In the genomic region with DNA sequence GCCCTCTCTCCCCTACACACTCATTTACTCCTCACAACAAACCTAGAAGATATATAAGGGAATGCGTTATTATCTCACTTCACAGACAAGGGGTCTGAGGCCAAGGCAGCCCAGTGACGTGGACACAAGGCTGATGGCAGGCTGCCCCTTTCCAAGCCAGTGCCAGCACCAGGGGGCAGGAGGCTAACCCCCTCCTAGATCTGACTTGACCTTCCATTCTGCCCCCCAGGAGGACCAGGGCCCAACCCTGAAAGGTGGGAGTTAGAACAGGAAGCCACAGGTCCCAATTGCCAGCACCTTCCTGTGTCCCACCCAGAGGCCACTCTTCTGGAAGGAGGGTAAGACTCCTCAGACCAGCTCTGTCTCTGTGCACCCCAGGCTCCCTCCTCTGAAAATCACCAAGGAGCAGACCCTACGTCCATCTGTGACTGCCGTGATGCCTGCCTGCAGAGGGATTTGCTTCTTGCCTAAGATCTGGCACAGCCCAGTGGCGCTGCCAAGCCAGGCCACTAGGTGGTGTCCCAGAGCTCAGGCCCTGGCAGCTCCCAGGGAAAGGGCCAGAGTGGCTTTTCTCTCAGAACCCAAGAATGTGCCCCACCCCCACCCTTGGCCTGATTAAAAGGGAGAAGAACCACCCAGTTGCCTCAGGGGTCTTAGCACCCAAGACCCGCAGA, we compare ENCODE assay signal across 9 cellular contexts. TPM values are rescaled to one million over a fixed set of nuclear protein-coding genes. Genes with fewer than 3 reads are reported as not detected.
DNase-seq lines count a peak whose midpoint lies in the region; ATAC-seq, FAIRE-seq and TF ChIP-seq lines count a peak whose summit lies in the region.
"Had no signal": no experiment of that assay in that cellular context is flagged by ENCODE, and none has a peak within 500 bp of the region (broad histone marks: within the 10 kb centered on the region; RNA-seq: fewer than 3 reads in every experiment).

No MANE protein-coding gene starts in this region.

- ATAC-seq in HG03175 (IDR thresholded peaks at IDR 0.05; ENCODE audit: unreplicated experiment) (peak; percentile 64), GM21390 (IDR thresholded peaks at IDR 0.05; ENCODE audit: unreplicated experiment) (no peak)

- peak; percentile 95 to 98 for TF ChIP-seq CTCF in Caco-2 (IDR thresholded peaks at IDR 0.05; ENCODE audit: insufficient read depth in 1 of 2, low read depth in 1 of 2, low read length in 1 of 2, severe bottlenecking in 1 of 2, unreplicated experiment in 1 of 2)
- TF ChIP-seq CTCF in endothelial cell of umbilical vein (IDR thresholded peaks at IDR 0.05; ENCODE audit: extremely low read depth in 1 of 2, insufficient read depth in 1 of 2, low read depth in 1 of 2, low read length in 2 of 2): peak; percentile 99

- intact Hi-C loops in Caco-2 (cut with micrococcal nuclease; ENCODE audit: unreplicated experiment) (loop anchor here (1.0 to 2.0 kb wide), 4 partner anchors 17 to 103 kb away; partner anchors contain the start of gene CUEDC1), endothelial cell of umbilical vein (cut with micrococcal nuclease) (loop anchor here (1.0 to 2.0 kb wide), 8 partner anchors 11 to 221 kb away; partner anchors contain the start of genes CUEDC1 and VEZF1)

- H3K4me3 ChIP-seq in Caco-2 (ENCODE audit: low read depth, low read length) (no peak overlapping the region), endothelial cell of umbilical vein (replicated peaks in 1 of 3; ENCODE audit: insufficient read depth in 1 of 3, low read depth in 1 of 3, low read length in 3 of 3) (no peak overlapping the region)

- no peaks in the 10 kb centered on the region for H3K27me3 ChIP-seq in Caco-2 (replicated peaks; ENCODE audit: control insufficient read depth, insufficient read depth, low read length)
- no peaks in the 10 kb centered on the region for H3K27me3 ChIP-seq in endothelial cell of umbilical vein (ENCODE audit: control insufficient read depth in 2 of 2, insufficient read depth in 2 of 2, low read length in 2 of 2)

- no peaks in the 10 kb centered on the region for H3K27me3 Mint-ChIP-seq in Caco-2 (ENCODE audit: insufficient read depth, unreplicated experiment)
- H3K27me3 Mint-ChIP-seq: activated naive CD8-positive, alpha-beta T cell had no signal

- BruUV-seq in Caco-2 (replicated peaks; lab: Mats Ljungman, UMichigan) (no TSS peak), endothelial cell of umbilical vein (replicated peaks; lab: Mats Ljungman, UMichigan) (no TSS peak)

- no peaks in the 10 kb centered on the region for H3K9me3 Mint-ChIP-seq in Caco-2 (ENCODE audit: unreplicated experiment)

- no peaks in the 10 kb centered on the region for H3K9me1 ChIP-seq in endothelial cell of umbilical vein (replicated peaks; ENCODE audit: control insufficient read depth, extremely low read depth, insufficient read depth, low read length)

- peak; percentile 94 for FAIRE-seq in endothelial cell of umbilical vein (lab: Jason Lieb, UNC)

- dilution Hi-C loops in endothelial cell of umbilical vein (cut with MboI; ENCODE audit: extremely low pct_ligation_motif_present, low sequenced_read_pairs): no loop called here

- CTCF ChIA-PET in Caco-2 (lab: Charles Lee) (interaction anchor here (0.6 to 2.5 kb wide), 24 partner anchors 11 to 366 kb away, joined by 3 to 16 read pairs (median 5); partner anchors contain the start of genes CUEDC1, SRSF1 and VEZF1), endothelial cell of umbilical vein (lab: Charles Lee) (interaction anchor here (0.8 to 6.1 kb wide), 26 partner anchors 11 to 107 kb away, joined by 3 to 67 read pairs (median 6); partner anchors contain the start of genes CUEDC1 and VEZF1)

- POLR2A ChIA-PET in Caco-2 (lab: Charles Lee) (interaction anchor here (0.9 to 1.8 kb wide), 5 partner anchors 11 to 115 kb away, joined by 3 to 12 read pairs (median 7); partner anchors contain the start of genes CUEDC1 and SRSF1), endothelial cell of umbilical vein (lab: Charles Lee) (interaction anchor here (0.7 to 1.1 kb wide), 4 partner anchors 18 to 96 kb away, joined by 3 to 5 read pairs (median 4); partner anchors contain the start of genes CUEDC1 and VEZF1)

- H3K4me1 Mint-ChIP-seq in Caco-2 (ENCODE audit: low read depth, unreplicated experiment): peaks cover 21% of the 10 kb centered on the region

- peak overlapping the region; percentile 70 for H3K27ac ChIP-seq in endothelial cell of umbilical vein (ENCODE audit: insufficient read depth, low read depth, low read length)

- no peaks in the 10 kb centered on the region for H4K20me1 ChIP-seq in endothelial cell of umbilical vein (replicated peaks; ENCODE audit: control insufficient read depth, extremely low read depth, insufficient read depth, low read length)

- H3K4me1 ChIP-seq in Caco-2 (peaks cover 24% of the 10 kb centered on the region), endothelial cell of umbilical vein (ENCODE audit: control insufficient read depth, extremely low read depth, insufficient read depth, low read length) (peaks cover 26% of the 10 kb centered on the region)

- DNase-seq in Caco-2: peak; percentile 89 to 93
- DNase-seq in NOMO-1 treated with DMSO at 0.1 percent for 48 hours (lab: John Stamatoyannopoulos, UW; ENCODE audit: unreplicated experiment): peak; percentile 64
- DNase-seq in activated CD8-positive, alpha-beta memory T cell treated with anti-CD3 and anti-CD28 coated beads, Interleukin-2, amount 50 U/mL, for 48 hours: peak; percentile 92
- peak; percentile 87 for DNase-seq in endothelial cell of umbilical vein (ENCODE audit: low read depth, low spot score)
- DNase-seq in middle frontal gyrus (ENCODE audit: extremely low spot score, low spot score): peak; percentile 66
- peak; percentile 61 for DNase-seq in stimulated activated CD8-positive, alpha-beta memory T cell treated with anti-CD3 and anti-CD28 coated beads, Interleukin-15, amount 100 ng/mL, for 24 hours (ENCODE audit: low read depth)

- no peaks in the 10 kb centered on the region for H3K36me3 ChIP-seq in Caco-2 (ENCODE audit: control insufficient read depth, insufficient read depth, low read length)
- no peaks in the 10 kb centered on the region for H3K36me3 ChIP-seq in endothelial cell of umbilical vein (ENCODE audit: control insufficient read depth in 2 of 2, extremely low read depth in 1 of 2, insufficient read depth in 2 of 2, low read length in 2 of 2)

- H3K4me2 ChIP-seq in endothelial cell of umbilical vein (ENCODE audit: insufficient read depth, low read length): no peak overlapping the region

- peaks cover 10% of the 10 kb centered on the region for H3K36me3 Mint-ChIP-seq in Caco-2 (ENCODE audit: insufficient read depth, unreplicated experiment)
- H3K36me3 Mint-ChIP-seq: activated naive CD8-positive, alpha-beta T cell had no signal

- no peak for TF ChIP-seq POLR2A in endothelial cell of umbilical vein (IDR thresholded peaks at IDR 0.05; ENCODE audit: low read depth, low read length)

- no peak overlapping the region for H3K9ac ChIP-seq in endothelial cell of umbilical vein (replicated peaks; ENCODE audit: extremely low read depth, insufficient read depth, low read length)

- H3K79me2 ChIP-seq in endothelial cell of umbilical vein (ENCODE audit: control insufficient read depth, insufficient read depth, low read length): no peaks in the 10 kb centered on the region

- H3K27ac Mint-ChIP-seq in Caco-2 (ENCODE audit: unreplicated experiment): peak overlapping the region; percentile 90
- H3K27ac Mint-ChIP-seq: activated naive CD8-positive, alpha-beta T cell had no signal

- no peaks in the 10 kb centered on the region for H3K9me3 ChIP-seq in Caco-2
- no peaks in the 10 kb centered on the region for H3K9me3 ChIP-seq in endothelial cell of umbilical vein (replicated peaks; ENCODE audit: control insufficient read depth, insufficient read depth, low read length)

- H3K4me3 Mint-ChIP-seq in Caco-2 (ENCODE audit: unreplicated experiment): peak overlapping the region; percentile 52
- H3K4me3 Mint-ChIP-seq: activated naive CD8-positive, alpha-beta T cell had no signal

- no peak overlapping the region for H2AFZ ChIP-seq in endothelial cell of umbilical vein (ENCODE audit: low read depth, low read length)

TF ChIP-seq in endothelial cell of umbilical vein, 7 proteins besides CTCF, POLR2A, EP300 and RAD21:
- TF ChIP-seq FOS (IDR thresholded peaks at IDR 0.05; ENCODE audit: borderline replicate concordance, insufficient read depth, low read length) (no peak), MAX (IDR thresholded peaks at IDR 0.05; ENCODE audit: insufficient read depth, insufficient read length) (no peak), EZH2 (IDR thresholded peaks at IDR 0.05; ENCODE audit: borderline replicate concordance, low read depth, low read length, severe bottlenecking) (no peak), GATA2 (IDR thresholded peaks at IDR 0.05; ENCODE audit: insufficient read depth, insufficient read length, low read depth, low read length) (no peak), MYC (IDR thresholded peaks at IDR 0.05; ENCODE audit: low read depth, low read length) (no peak), JUN (IDR thresholded peaks at IDR 0.05; ENCODE audit: borderline replicate concordance, insufficient read depth, insufficient read length, low read depth) (no peak), POLR2AphosphoS5 (IDR thresholded peaks at IDR 0.05; ENCODE audit: insufficient read depth, low read depth, low read length) (no peak)
TF ChIP-seq in endothelial cell of umbilical vein: peak in this region for 0.

RNA-seq across cellular contexts. Expression of gene MRPS23, which starts 42.4 kb away (rescaled TPM):
- total RNA-seq in Caco-2 (2022) (72.9 and 75.1 TPM in 2 replicates), endothelial cell of umbilical vein (40.7 and 46.2 TPM in 2 replicates)
- polyA plus RNA-seq in endothelial cell of umbilical vein: 27.6 and 39.9 TPM in 2 replicates
- 38.9 and 43.4 TPM in 2 replicates for polyA plus RNA-seq in endothelial cell of umbilical vein (2011; cell fraction: cytosol; rRNA removed)
- 15.4 and 19.7 TPM in 2 replicates for polyA plus RNA-seq in endothelial cell of umbilical vein (2011; cell fraction: nucleus; rRNA removed)
- 66.8 and 74.8 TPM in 2 replicates for polyA plus RNA-seq in endothelial cell of umbilical vein (2012)
- polyA minus RNA-seq in endothelial cell of umbilical vein: 20.5 and 26.0 TPM in 2 replicates
- polyA minus RNA-seq in endothelial cell of umbilical vein (2011; cell fraction: cytosol; rRNA and poly(A)+ RNA removed): 16.5 TPM
- 3.9 and 4.2 TPM in 2 replicates for polyA minus RNA-seq in endothelial cell of umbilical vein (2011; cell fraction: nucleus; rRNA and poly(A)+ RNA removed)
